ENCODE assay signal across 39 cellular contexts in the genomic region with DNA sequence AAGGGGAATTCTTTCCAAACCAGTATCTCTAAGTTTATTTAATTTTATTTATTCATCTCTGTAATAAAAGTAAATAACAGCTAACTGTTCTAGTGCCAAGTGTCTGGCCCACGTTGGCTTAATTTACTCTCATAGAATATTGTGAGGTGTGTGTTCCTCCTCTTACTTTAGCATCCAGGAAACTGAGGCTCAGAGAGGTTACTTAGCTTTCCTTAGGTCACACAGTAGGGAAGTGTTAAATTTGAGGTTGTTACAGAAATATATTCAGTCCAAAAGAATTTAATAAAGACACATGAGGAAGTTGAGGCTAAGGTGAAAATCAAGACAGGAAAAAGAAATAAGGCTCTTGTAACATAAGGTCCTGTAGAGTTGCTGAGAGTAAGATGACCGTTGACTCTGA.
"Had no signal": no experiment of that assay in that cellular context is flagged by ENCODE, and none has a peak within 500 bp of the region (broad histone marks: within the 10 kb centered on the region; RNA-seq: fewer than 3 reads in every experiment).

No MANE protein-coding gene starts in this region.

- H3K4me1 ChIP-seq: adrenal gland, ascending aorta, breast epithelium had no signal

- H3K9me3 Mint-ChIP-seq: activated naive CD4-positive, alpha-beta T cell treated with anti-CD3 and anti-CD28 coated beads for 36 hours; activated naive CD4-positive, alpha-beta T cell treated with anti-CD3 and anti-CD28 coated beads, Interleukin-2, amount 10 ng/mL, durations not matched to agents 7 days and 5 days; activated naive CD4-positive, alpha-beta T cell treated with anti-CD3 and anti-CD28 coated beads, Interleukin-2, amount 50 U/mL, for 24 hours; activated naive CD4-positive, alpha-beta T cell treated with anti-CD3 and anti-CD28 coated beads, Interleukin-2, amount 50 U/mL, for 72 hours; activated naive CD8-positive, alpha-beta T cell treated with anti-CD3 and anti-CD28 coated beads for 36 hours; activated naive CD8-positive, alpha-beta T cell treated with anti-CD3 and anti-CD28 coated beads, Interleukin-2, amount 10 ng/mL, durations not matched to agents 7 days and 5 days; activated naive CD8-positive, alpha-beta T cell treated with anti-CD3 and anti-CD28 coated beads, Interleukin-2, amount 50 U/mL, for 24 hours; activated T-cell treated with anti-CD3 and anti-CD28 coated beads, Interleukin-2, amount 50 U/mL, for 24 hours; activated T-cell treated with anti-CD3 and anti-CD28 coated beads, Interleukin-2, amount 50 U/mL, for 4 hours; activated T-cell treated with anti-CD3 and anti-CD28 coated beads, Interleukin-2, amount 50 U/mL, for 72 hours; activated T-helper 17 cell treated with anti-CD3 and anti-CD28 coated beads, Interleukin-2, amount 50 U/mL, for 72 hours; activated T-helper 2 cell treated with anti-CD3 and anti-CD28 coated beads, Interferon-gamma antibody, Interleukin-2, Interleukin-4, amounts not matched to agents 10 μg/mL and 5 μg/mL and 100 μg/mL, durations not matched to agents 14 hours and 24 hours and 36 hours; brain; central memory CD8-positive, alpha-beta T cell had no signal

- H3K4me3 Mint-ChIP-seq: activated naive CD4-positive, alpha-beta T cell treated with anti-CD3 and anti-CD28 coated beads for 36 hours; activated naive CD4-positive, alpha-beta T cell treated with anti-CD3 and anti-CD28 coated beads, Interleukin-2, amount 10 ng/mL, durations not matched to agents 7 days and 5 days; activated naive CD4-positive, alpha-beta T cell treated with anti-CD3 and anti-CD28 coated beads, Interleukin-2, amount 50 U/mL, for 24 hours; activated naive CD8-positive, alpha-beta T cell; activated naive CD8-positive, alpha-beta T cell treated with anti-CD3 and anti-CD28 coated beads for 36 hours; activated naive CD8-positive, alpha-beta T cell treated with anti-CD3 and anti-CD28 coated beads, Interleukin-2, amount 10 ng/mL, durations not matched to agents 7 days and 5 days; activated naive CD8-positive, alpha-beta T cell treated with anti-CD3 and anti-CD28 coated beads, Interleukin-2, amount 50 U/mL, for 24 hours; activated T-cell treated with anti-CD3 and anti-CD28 coated beads, Interleukin-2, amount 50 U/mL, for 24 hours; activated T-cell treated with anti-CD3 and anti-CD28 coated beads, Interleukin-2, amount 50 U/mL, for 4 hours; activated T-cell treated with anti-CD3 and anti-CD28 coated beads, Interleukin-2, amount 50 U/mL, for 72 hours; activated T-helper 17 cell treated with anti-CD3 and anti-CD28 coated beads, Interleukin-2, amount 50 U/mL, for 72 hours; brain; central memory CD8-positive, alpha-beta T cell had no signal

- H3K27ac ChIP-seq: adrenal gland, ascending aorta, body of pancreas, brain microvascular endothelial cell, breast epithelium, cardiac muscle cell had no signal

- H3K36me3 Mint-ChIP-seq: activated naive CD4-positive, alpha-beta T cell treated with anti-CD3 and anti-CD28 coated beads, Interleukin-2, amount 10 ng/mL, durations not matched to agents 7 days and 5 days; activated naive CD4-positive, alpha-beta T cell treated with anti-CD3 and anti-CD28 coated beads, Interleukin-2, amount 50 U/mL, for 24 hours; activated naive CD4-positive, alpha-beta T cell treated with anti-CD3 and anti-CD28 coated beads, Interleukin-2, amount 50 U/mL, for 72 hours; activated naive CD8-positive, alpha-beta T cell; activated naive CD8-positive, alpha-beta T cell treated with anti-CD3 and anti-CD28 coated beads for 36 hours; activated naive CD8-positive, alpha-beta T cell treated with anti-CD3 and anti-CD28 coated beads, Interleukin-2, amount 10 ng/mL, durations not matched to agents 7 days and 5 days; brain had no signal

- H3K27ac Mint-ChIP-seq: activated naive CD4-positive, alpha-beta T cell treated with anti-CD3 and anti-CD28 coated beads for 36 hours; activated naive CD4-positive, alpha-beta T cell treated with anti-CD3 and anti-CD28 coated beads, Interleukin-2, amount 10 ng/mL, durations not matched to agents 7 days and 5 days; activated naive CD4-positive, alpha-beta T cell treated with anti-CD3 and anti-CD28 coated beads, Interleukin-2, amount 50 U/mL, for 24 hours; activated naive CD4-positive, alpha-beta T cell treated with anti-CD3 and anti-CD28 coated beads, Interleukin-2, amount 50 U/mL, for 72 hours; activated naive CD8-positive, alpha-beta T cell; activated naive CD8-positive, alpha-beta T cell treated with anti-CD3 and anti-CD28 coated beads for 36 hours; activated naive CD8-positive, alpha-beta T cell treated with anti-CD3 and anti-CD28 coated beads, Interleukin-2, amount 10 ng/mL, durations not matched to agents 7 days and 5 days; activated naive CD8-positive, alpha-beta T cell treated with anti-CD3 and anti-CD28 coated beads, Interleukin-2, amount 50 U/mL, for 24 hours; activated T-cell treated with anti-CD3 and anti-CD28 coated beads, Interleukin-2, amount 50 U/mL, for 24 hours; activated T-cell treated with anti-CD3 and anti-CD28 coated beads, Interleukin-2, amount 50 U/mL, for 72 hours; activated T-helper 17 cell treated with anti-CD3 and anti-CD28 coated beads, Interleukin-2, amount 50 U/mL, for 72 hours; activated T-helper 2 cell treated with anti-CD3 and anti-CD28 coated beads, Interferon-gamma antibody, Interleukin-2, Interleukin-4, amounts not matched to agents 10 μg/mL and 5 μg/mL and 100 μg/mL, durations not matched to agents 14 hours and 24 hours and 36 hours; brain had no signal

- ATAC-seq: activated naive CD4-positive, alpha-beta T cell treated with anti-CD3 and anti-CD28 coated beads, Interleukin-2, amount 50 U/mL, for 72 hours; activated naive CD8-positive, alpha-beta T cell treated with anti-CD3 and anti-CD28 coated beads, Interleukin-2, amount 50 U/mL, for 24 hours; activated T-cell treated with anti-CD3 and anti-CD28 coated beads, Interleukin-2, amount 50 U/mL, for 72 hours; activated T-helper 17 cell treated with anti-CD3 and anti-CD28 coated beads, Interleukin-2, amount 50 U/mL, for 72 hours; body of pancreas had no signal

- DNase-seq: activated effector memory CD4-positive, alpha-beta T cell treated with anti-CD3 and anti-CD28 coated beads, Interleukin-2, amount 50 U/mL, for 16 hours; activated effector memory CD4-positive, alpha-beta T cell treated with Interleukin-2 at 50 U/mL for 16 hours; activated gamma-delta T cell; activated gamma-delta T cell treated with Interleukin-2 at 50 U/mL for 16 hours; activated naive CD4-positive, alpha-beta T cell; activated naive CD4-positive, alpha-beta T cell treated with anti-CD3 and anti-CD28 coated beads for 36 hours; activated naive CD4-positive, alpha-beta T cell treated with anti-CD3 and anti-CD28 coated beads, Interleukin-2, amount 10 ng/mL, durations not matched to agents 7 days and 5 days; activated naive CD4-positive, alpha-beta T cell treated with anti-CD3 and anti-CD28 coated beads, Interleukin-2, amount 50 U/mL, for 16 hours; activated naive CD4-positive, alpha-beta T cell treated with Interleukin-2 at 50 U/mL for 16 hours; activated naive CD8-positive, alpha-beta T cell treated with anti-CD3 and anti-CD28 coated beads for 36 hours; activated naive CD8-positive, alpha-beta T cell treated with anti-CD3 and anti-CD28 coated beads, Interleukin-2, amount 10 ng/mL, durations not matched to agents 7 days and 5 days; activated naive CD8-positive, alpha-beta T cell treated with anti-CD3 and anti-CD28 coated beads, Interleukin-2, amount 50 U/mL, for 24 hours; activated T-cell treated with anti-CD3 and anti-CD28 coated beads, Interleukin-2, amount 50 U/mL, for 1 hour; activated T-cell treated with anti-CD3 and anti-CD28 coated beads, Interleukin-2, amount 50 U/mL, for 24 hours; activated T-cell treated with anti-CD3 and anti-CD28 coated beads, Interleukin-2, amount 50 U/mL, for 4 hours; activated T-cell treated with anti-CD3 and anti-CD28 coated beads, Interleukin-2, amount 50 U/mL, for 48 hours; activated T-cell treated with anti-CD3 and anti-CD28 coated beads, Interleukin-2, amount 50 U/mL, for 72 hours; amniotic stem cell; amygdala; anterior cingulate cortex; aorta; body of pancreas; brain microvascular endothelial cell; caudate nucleus; central memory CD4-positive, alpha-beta T cell; cerebellar nuclear complex had no signal

- H3K36me3 ChIP-seq: adrenal gland, ascending aorta, brain microvascular endothelial cell, breast epithelium, cardiac muscle cell had no signal

- FAIRE-seq: astrocyte, bronchial epithelial cell had no signal

- H3K4me3 ChIP-seq: adrenal gland, ascending aorta, body of pancreas, breast epithelium, cardiac muscle cell had no signal

- H3K9me3 ChIP-seq: adrenal gland, ascending aorta, body of pancreas, breast epithelium had no signal

- H3K4me1 Mint-ChIP-seq: activated naive CD4-positive, alpha-beta T cell treated with anti-CD3 and anti-CD28 coated beads, Interleukin-2, amount 10 ng/mL, durations not matched to agents 7 days and 5 days; activated naive CD4-positive, alpha-beta T cell treated with anti-CD3 and anti-CD28 coated beads, Interleukin-2, amount 50 U/mL, for 24 hours; activated naive CD8-positive, alpha-beta T cell treated with anti-CD3 and anti-CD28 coated beads for 36 hours; activated naive CD8-positive, alpha-beta T cell treated with anti-CD3 and anti-CD28 coated beads, Interleukin-2, amount 10 ng/mL, durations not matched to agents 7 days and 5 days; activated naive CD8-positive, alpha-beta T cell treated with anti-CD3 and anti-CD28 coated beads, Interleukin-2, amount 50 U/mL, for 24 hours; activated T-helper 17 cell treated with anti-CD3 and anti-CD28 coated beads, Interleukin-2, amount 50 U/mL, for 72 hours; brain; central memory CD8-positive, alpha-beta T cell had no signal

- H3K27me3 ChIP-seq: adrenal gland, ascending aorta, body of pancreas, brain microvascular endothelial cell, breast epithelium had no signal
